ENCODE assay signal across 32 cellular contexts in the genomic region with DNA sequence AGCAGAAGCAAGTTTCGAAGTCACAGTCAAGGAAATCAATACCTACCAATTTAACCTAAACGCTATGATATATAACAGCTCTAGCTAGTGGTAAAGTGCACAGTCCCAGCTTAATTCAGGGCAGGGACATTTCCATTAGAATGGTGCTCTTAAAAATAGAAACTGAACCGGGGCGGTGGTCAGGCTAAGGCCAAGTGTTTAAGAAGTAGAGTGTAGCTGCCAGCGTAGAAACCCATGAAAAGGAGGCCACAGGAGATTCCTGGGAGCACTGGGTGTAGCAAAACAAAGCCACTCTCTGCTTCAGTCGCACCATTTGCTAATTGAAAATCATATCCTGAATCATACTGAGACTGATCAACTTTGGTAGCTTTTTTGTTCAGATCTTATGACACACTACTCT. TPM values are rescaled to one million over a fixed set of nuclear protein-coding genes. Genes with fewer than 3 reads are reported as not detected.
"Had no signal": no experiment of that assay in that cellular context is flagged by ENCODE, and none has a peak within 500 bp of the region (broad histone marks: within the 10 kb centered on the region; RNA-seq: fewer than 3 reads in every experiment).

No MANE protein-coding gene starts in this region.

- H3K27ac Mint-ChIP-seq: activated CD4-positive, alpha-beta memory T cell treated with anti-CD3 and anti-CD28 coated beads, Interleukin-2, amount 10 ng/mL, durations not matched to agents 7 days and 5 days; activated CD4-positive, alpha-beta T cell treated with anti-CD3 and anti-CD28 coated beads for 36 hours; activated CD8-positive, alpha-beta memory T cell treated with anti-CD3 and anti-CD28 coated beads, Interleukin-2, amount 10 ng/mL, durations not matched to agents 7 days and 5 days; activated naive CD8-positive, alpha-beta T cell treated with anti-CD3 and anti-CD28 coated beads for 36 hours had no signal

- H3K36me3 ChIP-seq: WERI-Rb-1 had no signal

- ATAC-seq: activated CD4-positive, alpha-beta T cell treated with anti-CD3 and anti-CD28 coated beads for 36 hours; activated CD8-positive, alpha-beta memory T cell treated with anti-CD3 and anti-CD28 coated beads, Interleukin-2, amount 10 ng/mL, durations not matched to agents 7 days and 5 days; K562; PC-3; Right ventricle myocardium inferior had no signal

- H3K9me3 Mint-ChIP-seq: activated CD4-positive, alpha-beta memory T cell treated with anti-CD3 and anti-CD28 coated beads, Interleukin-2, amount 10 ng/mL, durations not matched to agents 7 days and 5 days; activated naive CD8-positive, alpha-beta T cell treated with anti-CD3 and anti-CD28 coated beads for 36 hours had no signal

- FAIRE-seq: K562, RCC 7860 had no signal

- H3K4me3 ChIP-seq: K562 had no signal

- H3K4me1 Mint-ChIP-seq: activated CD4-positive, alpha-beta memory T cell treated with anti-CD3 and anti-CD28 coated beads, Interleukin-2, amount 10 ng/mL, durations not matched to agents 7 days and 5 days; activated CD4-positive, alpha-beta T cell treated with anti-CD3 and anti-CD28 coated beads for 36 hours; activated CD8-positive, alpha-beta memory T cell treated with anti-CD3 and anti-CD28 coated beads, Interleukin-2, amount 10 ng/mL, durations not matched to agents 7 days and 5 days; activated naive CD8-positive, alpha-beta T cell treated with anti-CD3 and anti-CD28 coated beads for 36 hours had no signal

- H3K36me3 Mint-ChIP-seq: activated CD8-positive, alpha-beta memory T cell treated with anti-CD3 and anti-CD28 coated beads, Interleukin-2, amount 10 ng/mL, durations not matched to agents 7 days and 5 days had no signal

- H3K4me3 Mint-ChIP-seq: activated CD4-positive, alpha-beta memory T cell treated with anti-CD3 and anti-CD28 coated beads, Interleukin-2, amount 10 ng/mL, durations not matched to agents 7 days and 5 days; activated CD4-positive, alpha-beta T cell treated with anti-CD3 and anti-CD28 coated beads for 36 hours; activated CD8-positive, alpha-beta memory T cell treated with anti-CD3 and anti-CD28 coated beads, Interleukin-2, amount 10 ng/mL, durations not matched to agents 7 days and 5 days; activated naive CD8-positive, alpha-beta T cell treated with anti-CD3 and anti-CD28 coated beads for 36 hours had no signal

- DNase-seq: activated CD4-positive, alpha-beta memory T cell treated with anti-CD3 and anti-CD28 coated beads, Interleukin-2, amount 10 ng/mL, durations not matched to agents 7 days and 5 days; activated CD4-positive, alpha-beta T cell treated with anti-CD3 and anti-CD28 coated beads for 36 hours; activated CD4-positive, alpha-beta T cell treated with anti-CD3 and anti-CD28 coated beads, Interleukin-2, amount 50 U/mL, for 1 hour; activated CD8-positive, alpha-beta memory T cell treated with anti-CD3 and anti-CD28 coated beads for 24 hours; activated CD8-positive, alpha-beta memory T cell treated with anti-CD3 and anti-CD28 coated beads, Interleukin-2, amount 10 ng/mL, durations not matched to agents 7 days and 5 days; activated CD8-positive, alpha-beta memory T cell treated with anti-CD3 and anti-CD28 coated beads, Interleukin-2, amount 50 U/mL, for 48 hours; activated effector memory CD4-positive, alpha-beta T cell treated with anti-CD3 and anti-CD28 coated beads, Interleukin-2, amount 50 U/mL, for 16 hours; activated naive CD4-positive, alpha-beta T cell; activated naive CD4-positive, alpha-beta T cell treated with anti-CD3 and anti-CD28 coated beads, Interleukin-2, amount 50 U/mL, for 16 hours; activated naive CD8-positive, alpha-beta T cell treated with anti-CD3 and anti-CD28 coated beads for 36 hours; activated T-cell treated with anti-CD3 and anti-CD28 coated beads, Interleukin-2, amount 50 U/mL, for 48 hours; amniotic stem cell; aorta; NCI-H1092 treated with DMSO at 0.1 percent for 48 hours; NCI-H146; NCI-H2029 treated with DMSO at 0.1 percent for 48 hours; NCI-H2107; NCI-H2171; NCI-H510A; NCI-H526; NCI-H748 treated with DMSO at 0.1 percent for 48 hours; NK-92 treated with Interleukin-12 subunit alpha and Interleukin-12 subunit beta, amount 100 ng/mL, for 24 hours; PC-3; SIG-M5; SW 1271; T-helper 1 cell; T-helper 2 cell; T1000 had no signal

- H3K27me3 Mint-ChIP-seq: activated CD4-positive, alpha-beta memory T cell treated with anti-CD3 and anti-CD28 coated beads, Interleukin-2, amount 10 ng/mL, durations not matched to agents 7 days and 5 days; activated CD4-positive, alpha-beta T cell treated with anti-CD3 and anti-CD28 coated beads for 36 hours; activated CD8-positive, alpha-beta memory T cell treated with anti-CD3 and anti-CD28 coated beads, Interleukin-2, amount 10 ng/mL, durations not matched to agents 7 days and 5 days; activated naive CD8-positive, alpha-beta T cell treated with anti-CD3 and anti-CD28 coated beads for 36 hours had no signal

RNA-seq across cellular contexts. Expression of a gene that starts 28.8 kb away (rescaled TPM):
- total RNA-seq: activated CD4-positive, alpha-beta memory T cell treated with anti-CD3 and anti-CD28 coated beads, Interleukin-2, amount 10 ng/mL, durations not matched to agents 7 days and 5 days; activated CD4-positive, alpha-beta T cell treated with anti-CD3 and anti-CD28 coated beads for 36 hours; activated CD8-positive, alpha-beta memory T cell treated with anti-CD3 and anti-CD28 coated beads, Interleukin-2, amount 10 ng/mL, durations not matched to agents 7 days and 5 days; activated naive CD8-positive, alpha-beta T cell treated with anti-CD3 and anti-CD28 coated beads for 36 hours had no signal
